Comparison of ENCODE assay signal across 15 cellular contexts in the genomic region with DNA sequence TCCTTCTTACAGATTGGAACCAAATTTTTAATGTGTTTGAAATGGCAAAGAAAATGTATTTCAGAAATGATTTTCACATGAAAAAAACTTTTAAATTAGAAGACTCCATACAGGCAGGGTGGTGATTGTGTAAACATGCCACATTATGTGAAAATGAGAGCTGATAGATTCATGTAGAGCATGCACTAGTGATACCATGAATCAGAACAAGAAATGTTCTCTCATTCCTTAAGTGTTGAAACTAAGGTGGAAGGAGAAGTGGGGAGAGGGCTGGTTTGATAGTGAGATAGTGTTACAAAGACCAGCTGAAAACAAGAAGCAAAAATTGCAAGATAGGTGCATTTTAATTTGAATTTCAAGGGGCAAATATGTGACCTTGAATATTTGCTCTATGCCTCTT.
DNase-seq lines count a peak whose midpoint lies in the region; ATAC-seq lines count a peak whose summit lies in the region.
"Had no signal": no experiment of that assay in that cellular context is flagged by ENCODE, and none has a peak within 500 bp of the region (broad histone marks: within the 10 kb centered on the region; RNA-seq: fewer than 3 reads in every experiment).

No MANE protein-coding gene starts in this region.

- ATAC-seq in GM18502 (IDR thresholded peaks at IDR 0.05; ENCODE audit: poor library complexity, unreplicated experiment), result peak; percentile 77
- peak; percentile 59 for ATAC-seq in GM19438 (IDR thresholded peaks at IDR 0.05; ENCODE audit: low read depth, unreplicated experiment)
- ATAC-seq in HG02798 (IDR thresholded peaks at IDR 0.05; ENCODE audit: poor library complexity, unreplicated experiment), result peak; percentile 55
- ATAC-seq in HG03460 (IDR thresholded peaks at IDR 0.05; ENCODE audit: unreplicated experiment), result peak; percentile 51
- ATAC-seq: gastroesophageal sphincter, left colon had no signal

- DNase-seq in activated gamma-delta T cell treated with Interleukin-2 at 50 U/mL for 16 hours (no peak), GM03348 (ENCODE audit: low spot score) (no peak), SW480 (ENCODE audit: low spot score) (no peak), hypothalamus (lab: John Stamatoyannopoulos, UW) (no peak)
- DNase-seq: endodermal cell, left colon, NCI-H1048, NCI-H510A treated with DMSO at 0.1 percent for 48 hours, Right ventricle myocardium superior, uterus had no signal
